In genomic region chr2:121902171-121902591, GRCh38 we compare ENCODE assay signal across 9 cellular contexts.
A peak's percentile ranks its signal among the peaks of the same experiment; 100 is the strongest.
DNase-seq lines count a peak whose midpoint lies in the region; ATAC-seq and TF ChIP-seq lines count a peak whose summit lies in the region.
"Had no signal": no experiment of that assay in that cellular context is flagged by ENCODE, and none has a peak within 500 bp of the region (broad histone marks: within the 10 kb centered on the region; RNA-seq: fewer than 3 reads in every experiment).

No MANE protein-coding gene starts in this region.

- H3K27ac ChIP-seq in brain microvascular endothelial cell (no peak overlapping the region), neural progenitor cell (no peak overlapping the region), substantia nigra (ENCODE audit: low read depth, low read length, poor library complexity, severe bottlenecking) (no peak overlapping the region)

- ATAC-seq in GM21786 (IDR thresholded peaks at IDR 0.05; ENCODE audit: unreplicated experiment), result no peak

- no peak overlapping the region for H3K4me2 ChIP-seq in neural progenitor cell

- TF ChIP-seq CTCF in GM06990 (IDR thresholded peaks at IDR 0.05; ENCODE audit: insufficient read depth, low read length, poor library complexity, severe bottlenecking), result peak; percentile 49
- peak; percentile 40 for TF ChIP-seq CTCF in brain microvascular endothelial cell (IDR thresholded peaks at IDR 0.05; ENCODE audit: low read depth, low read length, missing control alignments)
- peak; percentile 37 for TF ChIP-seq CTCF in neural progenitor cell (IDR thresholded peaks at IDR 0.05)

- H3K9me3 ChIP-seq in neural progenitor cell (ENCODE audit: low read depth), result no peaks in the 10 kb centered on the region
- H3K9me3 ChIP-seq: mucosa of descending colon had no signal

- no peak overlapping the region for H3K4me3 Mint-ChIP-seq in neural progenitor cell

- H4K20me1 ChIP-seq in neural progenitor cell (ENCODE audit: low read depth), result no peaks in the 10 kb centered on the region

- H3K4me3 ChIP-seq in GM06990 (replicated peaks; ENCODE audit: low read depth, low read length), result peak overlapping the region; percentile 51
- peak overlapping the region; percentile 47 for H3K4me3 ChIP-seq in brain microvascular endothelial cell (ENCODE audit: low read depth, low read length)
- no peak overlapping the region for H3K4me3 ChIP-seq in neural progenitor cell
- H3K4me3 ChIP-seq: mucosa of descending colon had no signal

- H3K27me3 ChIP-seq in GM06990 (replicated peaks; ENCODE audit: control insufficient read depth, insufficient read depth, low read length) (no peaks in the 10 kb centered on the region), brain microvascular endothelial cell (replicated peaks) (no peaks in the 10 kb centered on the region), neural progenitor cell (no peaks in the 10 kb centered on the region)

- H3K27me3 Mint-ChIP-seq in neural progenitor cell (ENCODE audit: insufficient read depth, low read depth), result peaks cover 12% of the 10 kb centered on the region

- H3K79me2 ChIP-seq in neural progenitor cell (ENCODE audit: low read depth), result no peaks in the 10 kb centered on the region

- peaks cover 13% of the 10 kb centered on the region for H3K4me1 Mint-ChIP-seq in neural progenitor cell

- H3K9me3 Mint-ChIP-seq in neural progenitor cell, result no peaks in the 10 kb centered on the region

- no peak overlapping the region for H2AFZ ChIP-seq in neural progenitor cell (replicated peaks)

- no peaks in the 10 kb centered on the region for H3K4me1 ChIP-seq in neural progenitor cell

- no peaks in the 10 kb centered on the region for H3K36me3 Mint-ChIP-seq in neural progenitor cell

- no peaks in the 10 kb centered on the region for H3F3A ChIP-seq in neural progenitor cell (ENCODE audit: low read depth)

- no peaks in the 10 kb centered on the region for H3K36me3 ChIP-seq in GM06990 (ENCODE audit: control insufficient read depth, insufficient read depth, low read length)
- H3K36me3 ChIP-seq in brain microvascular endothelial cell (replicated peaks), result no peaks in the 10 kb centered on the region
- no peaks in the 10 kb centered on the region for H3K36me3 ChIP-seq in neural progenitor cell

- DNase-seq in GM06990 (ENCODE audit: extremely low read depth, insufficient read length) (no peak), HS-27A (ENCODE audit: low read depth) (peak; percentile 50), brain microvascular endothelial cell (peak; percentile 18), neural progenitor cell (ENCODE audit: low spot score) (peak; percentile 23), substantia nigra (lab: John Stamatoyannopoulos, UW) (no peak), T-helper 9 cell (no peak)
- DNase-seq: mucosa of descending colon, NCI-H524 treated with DMSO at 0.1 percent for 48 hours had no signal

- H3K27ac Mint-ChIP-seq in neural progenitor cell, result no peak overlapping the region

- in situ Hi-C loops in brain microvascular endothelial cell (cut with HindIII; ENCODE audit: low pct_ligation_motif_present, low sequenced_read_pairs), result no loop called here

- H3K9ac ChIP-seq in neural progenitor cell, result no peak overlapping the region

Comparison
In these comparisons a context has a peak if more than half of its experiments do, and no peak if none do; other contexts are left out.
1. DNase-seq: peak in HS-27A (single experiment), brain microvascular endothelial cell (single experiment) and neural progenitor cell (single experiment); none in GM06990 (single experiment), substantia nigra (0 of 49) and T-helper 9 cell (single experiment).
2. Peak in every context shown above with its lines, with median percentiles within 50 percentile points of each other: CTCF ChIP-seq.